23 cellular contexts compared by ENCODE assay signal in genomic region chr10:15796762-15797161, GRCh38.
DNase-seq lines count a peak whose midpoint lies in the region; ATAC-seq and TF ChIP-seq lines count a peak whose summit lies in the region.
"Had no signal": no experiment of that assay in that cellular context is flagged by ENCODE, and none has a peak within 500 bp of the region (broad histone marks: within the 10 kb centered on the region; RNA-seq: fewer than 3 reads in every experiment).

No MANE protein-coding gene starts in this region.

- ATAC-seq in left colon, result peak; percentile 83
- ATAC-seq in HG02623 (IDR thresholded peaks at IDR 0.05; ENCODE audit: unreplicated experiment), result no peak
- ATAC-seq: GM12878 had no signal

- H3K4me1 Mint-ChIP-seq in type B pancreatic cell (ENCODE audit: unreplicated experiment), result peaks cover 14% of the 10 kb centered on the region

- no peak overlapping the region for H3K4me3 ChIP-seq in uterus
- H3K4me3 ChIP-seq: GM12878, PC-9, SK-N-MC had no signal

- TF ChIP-seq POLR2A in uterus (IDR thresholded peaks at IDR 0.05), result no peak

- no peaks in the 10 kb centered on the region for H3K9me3 ChIP-seq in uterus
- H3K9me3 ChIP-seq: BE2C had no signal

- H3K9me3 Mint-ChIP-seq in type B pancreatic cell, result peaks cover 19% of the 10 kb centered on the region

- no peaks in the 10 kb centered on the region for H3K27me3 ChIP-seq in uterus
- H3K27me3 ChIP-seq: BE2C had no signal

- peaks cover 40% of the 10 kb centered on the region for H3K36me3 Mint-ChIP-seq in type B pancreatic cell

- H3K4me3 Mint-ChIP-seq in type B pancreatic cell, result no peak overlapping the region

- H3K27ac Mint-ChIP-seq in type B pancreatic cell, result no peak overlapping the region

- no peak for DNase-seq in HEK293T (ENCODE audit: extremely low spot score)
- peak; percentile 14 for DNase-seq in NCI-H146 treated with DMSO at 0.1 percent for 48 hours (lab: John Stamatoyannopoulos, UW; ENCODE audit: unreplicated experiment)
- no peak for DNase-seq in left colon
- no peak for DNase-seq in uterus
- DNase-seq in type B pancreatic cell (ENCODE audit: extremely low spot score, unreplicated experiment), result no peak
- DNase-seq: BE2C, DMS79 treated with DMSO at 0.1 percent for 48 hours, H7, MV-4-11, NCI-H1105 treated with DMSO at 0.1 percent for 48 hours, NCI-H1694 treated with DMSO at 0.1 percent for 48 hours, NCI-H2107, NCI-H226, NCI-H510A treated with DMSO at 0.1 percent for 48 hours, PC-9, RPMI8226, SHP77, SW 1271 had no signal

- TF ChIP-seq CTCF in VCaP (conservative IDR thresholded peaks at IDR 0.05) (no peak), uterus (IDR thresholded peaks at IDR 0.05) (no peak), type B pancreatic cell (conservative IDR thresholded peaks at IDR 0.05) (no peak)

- H3K27me3 Mint-ChIP-seq in type B pancreatic cell, result no peaks in the 10 kb centered on the region

- H3K27ac ChIP-seq in VCaP (peak overlapping the region; percentile 54), uterus (peak overlapping the region in 1 of 2 donors; percentile 3)
- H3K27ac ChIP-seq: KMS-11, PC-9, SK-N-MC had no signal

- CTCF ChIA-PET in HEK293T (lab: Yijun Ruan, JAX), result no interaction called here

- POLR2A ChIA-PET in HEK293T (lab: Yijun Ruan, JAX), result interaction anchor here (1.1 kb wide), 1 partner anchor 63 kb away, joined by 5 read pairs; the partner anchor contains the start of gene MINDY3

- H3K4me1 ChIP-seq in uterus, result no peaks in the 10 kb centered on the region

- no peaks in the 10 kb centered on the region for H3K36me3 ChIP-seq in uterus
- H3K36me3 ChIP-seq: BE2C had no signal

- intact Hi-C loops in left colon (cut with DNase I, micrococcal nuclease), result no loop called here
- intact Hi-C loops in uterus (cut with DNase I; ENCODE audit: low total_unique reads), result no loop called here

TF ChIP-seq in HEK293T, 16 proteins besides CTCF, POLR2A, EP300 and RAD21:
- TF ChIP-seq BHLHE40 (IDR thresholded peaks at IDR 0.05; ENCODE audit: borderline replicate concordance) (no peak), FOXA1 (IDR thresholded peaks at IDR 0.05) (peak; percentile 85), ARNT (IDR thresholded peaks at IDR 0.05) (no peak), PKNOX1 (IDR thresholded peaks at IDR 0.05) (no peak), TARDBP (IDR thresholded peaks at IDR 0.05) (no peak), NFRKB (IDR thresholded peaks at IDR 0.05) (no peak), FOXK2 (IDR thresholded peaks at IDR 0.05) (no peak)
